In the genomic region with DNA sequence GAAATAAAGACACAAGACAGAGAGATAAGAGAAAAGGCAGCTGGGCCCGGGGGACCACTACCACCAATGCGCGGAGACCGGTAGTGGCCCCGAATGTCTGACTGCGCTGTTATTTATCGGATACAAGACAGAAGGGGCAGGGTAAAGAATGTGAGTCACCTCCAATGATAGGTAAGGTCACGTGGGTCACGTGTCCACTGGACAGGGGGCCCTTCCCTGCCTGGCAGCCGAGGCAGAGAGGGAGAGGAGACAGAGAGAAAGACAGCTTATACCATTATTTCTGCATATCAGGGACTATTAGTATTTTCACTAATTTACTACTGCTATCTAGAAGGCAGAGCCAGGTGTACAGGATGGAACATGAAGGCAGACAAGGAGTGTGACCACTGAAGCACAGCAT, we compare ENCODE assay signal across 8 cellular contexts. TPM values are rescaled to one million over a fixed set of nuclear protein-coding genes. Genes with fewer than 3 reads are reported as not detected.
DNase-seq lines count a peak whose midpoint lies in the region; ATAC-seq and TF ChIP-seq lines count a peak whose summit lies in the region.
"Not testable (repeated sequence)": the region's sequence is repeated elsewhere in the genome, so short reads cannot be mapped to it uniquely, and the experiment has no call there.
"Had no signal": no experiment of that assay in that cellular context is flagged by ENCODE, and none has a peak within 500 bp of the region (broad histone marks: within the 10 kb centered on the region; RNA-seq: fewer than 3 reads in every experiment).

No MANE protein-coding gene starts in this region.

- H3K79me2 ChIP-seq in OCI-LY1 (ENCODE audit: insufficient read depth, low read length), result not testable (repeated sequence)

- not testable (repeated sequence) for H3K9me3 ChIP-seq in OCI-LY1 (ENCODE audit: low read length); gastroesophageal sphincter

- not testable (repeated sequence) for H3K27ac ChIP-seq in OCI-LY1 (ENCODE audit: low read depth, low read length, poor library complexity, severe bottlenecking)
- H3K27ac ChIP-seq in gastroesophageal sphincter, result peak overlapping the region in 3 of 4 donors; percentile 26 to 78 (median 63)

- DNase-seq in activated CD4-positive, alpha-beta T cell treated with anti-CD3 and anti-CD28 coated beads, Interleukin-2, amount 10 ng/mL, durations not matched to agents 24 days and 14 days; stimulated activated effector memory CD8-positive, alpha-beta T cell treated with anti-CD3 and anti-CD28 coated beads, Interleukin-12 subunit alpha, Interleukin-12 subunit beta, amount 100 ng/mL, for 72 hours (ENCODE audit: low spot score in 2 of 2): not testable (repeated sequence)

- H3K9me3 Mint-ChIP-seq in activated CD4-positive, alpha-beta T cell treated with anti-CD3 and anti-CD28 coated beads, Interleukin-2, amount 10 ng/mL, durations not matched to agents 24 days and 14 days; activated T-helper 17 cell treated with anti-CD3 and anti-CD28 coated beads, Interleukin-2, amount 50 U/mL, for 72 hours; brain; nephron; stimulated activated effector memory CD8-positive, alpha-beta T cell treated with anti-CD3 and anti-CD28 coated beads, Interleukin-12 subunit alpha, Interleukin-12 subunit beta, amount 100 ng/mL, for 72 hours: not testable (repeated sequence)

- H2AFZ ChIP-seq in OCI-LY1 (ENCODE audit: low read length), result not testable (repeated sequence)

- not testable (repeated sequence) for ATAC-seq in activated T-helper 17 cell treated with anti-CD3 and anti-CD28 coated beads, Interleukin-2, amount 50 U/mL, for 72 hours (replicated peaks); gastroesophageal sphincter; stimulated activated effector memory CD8-positive, alpha-beta T cell treated with anti-CD3 and anti-CD28 coated beads, Interleukin-12 subunit alpha, Interleukin-12 subunit beta, amount 100 ng/mL, for 72 hours

- H4K20me1 ChIP-seq in OCI-LY1 (ENCODE audit: insufficient read depth, low read length), result not testable (repeated sequence)

- H3K4me1 Mint-ChIP-seq in activated CD4-positive, alpha-beta T cell treated with anti-CD3 and anti-CD28 coated beads, Interleukin-2, amount 10 ng/mL, durations not matched to agents 24 days and 14 days, result peaks cover 24% of the 10 kb centered on the region
- peaks cover 18% of the 10 kb centered on the region for H3K4me1 Mint-ChIP-seq in activated T-helper 17 cell treated with anti-CD3 and anti-CD28 coated beads, Interleukin-2, amount 50 U/mL, for 72 hours
- H3K4me1 Mint-ChIP-seq in brain (peaks cover 41% of the 10 kb centered on the region), nephron (peaks cover 36% of the 10 kb centered on the region)
- peaks cover 27% of the 10 kb centered on the region for H3K4me1 Mint-ChIP-seq in stimulated activated effector memory CD8-positive, alpha-beta T cell treated with anti-CD3 and anti-CD28 coated beads, Interleukin-12 subunit alpha, Interleukin-12 subunit beta, amount 100 ng/mL, for 72 hours

- not testable (repeated sequence) for H3F3A ChIP-seq in OCI-LY1 (ENCODE audit: insufficient read depth, low read length)

- H3K4me3 ChIP-seq in OCI-LY1 (ENCODE audit: low read depth, low read length, poor library complexity, severe bottlenecking), result not testable (repeated sequence)
- H3K4me3 ChIP-seq in gastroesophageal sphincter, result peak overlapping the region in 1 of 2 donors; percentile 20

- not testable (repeated sequence) for TF ChIP-seq POLR2A in gastroesophageal sphincter (IDR thresholded peaks at IDR 0.05)

- H3K9ac ChIP-seq in OCI-LY1 (ENCODE audit: low read length), result not testable (repeated sequence)

- H3K4me2 ChIP-seq in OCI-LY1 (ENCODE audit: low read length), result peak overlapping the region; percentile 44

- H3K4me1 ChIP-seq in OCI-LY1 (ENCODE audit: insufficient read depth, low read length, severe bottlenecking) (peaks cover 19% of the 10 kb centered on the region), gastroesophageal sphincter (peaks cover 0 to 41% (median 9%) of the 10 kb centered on the region in 3 donors)

- intact Hi-C loops in activated CD4-positive, alpha-beta T cell treated with anti-CD3 and anti-CD28 coated beads, Interleukin-2, amount 10 ng/mL, durations not matched to agents 24 days and 14 days (cut with micrococcal nuclease), result not testable (repeated sequence)

- not testable (repeated sequence) for H3K27me3 Mint-ChIP-seq in activated CD4-positive, alpha-beta T cell treated with anti-CD3 and anti-CD28 coated beads, Interleukin-2, amount 10 ng/mL, durations not matched to agents 24 days and 14 days; activated T-helper 17 cell treated with anti-CD3 and anti-CD28 coated beads, Interleukin-2, amount 50 U/mL, for 72 hours; brain; nephron (ENCODE audit: low read depth)

- H3K36me3 ChIP-seq in OCI-LY1 (ENCODE audit: insufficient read depth, low read length), result not testable (repeated sequence)
- H3K36me3 ChIP-seq in gastroesophageal sphincter, result peaks cover 0 to 33% of the 10 kb centered on the region in 2 donors

- TF ChIP-seq EP300 in gastroesophageal sphincter (IDR thresholded peaks at IDR 0.05), result not testable (repeated sequence)

- H3K27ac Mint-ChIP-seq in activated CD4-positive, alpha-beta T cell treated with anti-CD3 and anti-CD28 coated beads, Interleukin-2, amount 10 ng/mL, durations not matched to agents 24 days and 14 days; nephron: not testable (repeated sequence)
- peak overlapping the region; percentile 91 for H3K27ac Mint-ChIP-seq in activated T-helper 17 cell treated with anti-CD3 and anti-CD28 coated beads, Interleukin-2, amount 50 U/mL, for 72 hours
- H3K27ac Mint-ChIP-seq in brain, result peak overlapping the region in 4 of 5 experiments; percentile 77 to 91 (median 86)
- peak overlapping the region; percentile 34 for H3K27ac Mint-ChIP-seq in stimulated activated effector memory CD8-positive, alpha-beta T cell treated with anti-CD3 and anti-CD28 coated beads, Interleukin-12 subunit alpha, Interleukin-12 subunit beta, amount 100 ng/mL, for 72 hours

- WGBS in gastroesophageal sphincter (ENCODE audit: low coverage in 1 of 2), 2 donors, result 77 to 96% methylated on average over 5 to 9 of the region's 10 CpGs

- H3K4me3 Mint-ChIP-seq in activated CD4-positive, alpha-beta T cell treated with anti-CD3 and anti-CD28 coated beads, Interleukin-2, amount 10 ng/mL, durations not matched to agents 24 days and 14 days, result peak overlapping the region; percentile 71
- peak overlapping the region; percentile 97 for H3K4me3 Mint-ChIP-seq in activated T-helper 17 cell treated with anti-CD3 and anti-CD28 coated beads, Interleukin-2, amount 50 U/mL, for 72 hours
- H3K4me3 Mint-ChIP-seq in brain (peak overlapping the region; percentile 62 to 83 (median 80)), nephron (peak overlapping the region in 2 of 3 experiments; percentile 44 to 76)
- H3K4me3 Mint-ChIP-seq in stimulated activated effector memory CD8-positive, alpha-beta T cell treated with anti-CD3 and anti-CD28 coated beads, Interleukin-12 subunit alpha, Interleukin-12 subunit beta, amount 100 ng/mL, for 72 hours, result peak overlapping the region; percentile 26

- H3K9me2 ChIP-seq in OCI-LY1 (ENCODE audit: low read depth, low read length), result not testable (repeated sequence)

- H3K36me3 Mint-ChIP-seq in activated CD4-positive, alpha-beta T cell treated with anti-CD3 and anti-CD28 coated beads, Interleukin-2, amount 10 ng/mL, durations not matched to agents 24 days and 14 days (ENCODE audit: low read depth), result peaks cover 28% of the 10 kb centered on the region
- peaks cover 78% of the 10 kb centered on the region for H3K36me3 Mint-ChIP-seq in activated T-helper 17 cell treated with anti-CD3 and anti-CD28 coated beads, Interleukin-2, amount 50 U/mL, for 72 hours (ENCODE audit: low read depth)
- H3K36me3 Mint-ChIP-seq in brain (peaks cover 16% of the 10 kb centered on the region), nephron (ENCODE audit: low read depth) (peaks cover 24% of the 10 kb centered on the region)
- peaks cover 56% of the 10 kb centered on the region for H3K36me3 Mint-ChIP-seq in stimulated activated effector memory CD8-positive, alpha-beta T cell treated with anti-CD3 and anti-CD28 coated beads, Interleukin-12 subunit alpha, Interleukin-12 subunit beta, amount 100 ng/mL, for 72 hours

- H3K27me3 ChIP-seq in OCI-LY1 (ENCODE audit: insufficient read depth, low read length); gastroesophageal sphincter: not testable (repeated sequence)

- TF ChIP-seq CTCF in OCI-LY1 (IDR thresholded peaks at IDR 0.05; ENCODE audit: low read length); brain (conservative IDR thresholded peaks at IDR 0.05); gastroesophageal sphincter (IDR thresholded peaks at IDR 0.05); nephron (IDR thresholded peaks at IDR 0.05; ENCODE audit: unreplicated experiment in 3 of 3): not testable (repeated sequence)

RNA-seq across cellular contexts. Expression of gene KCTD5, which starts 12.7 kb away (rescaled TPM):
- total RNA-seq in activated CD4-positive, alpha-beta T cell treated with anti-CD3 and anti-CD28 coated beads, Interleukin-2, amount 10 ng/mL, durations not matched to agents 24 days and 14 days, result 54.4 and 57.0 TPM in 2 replicates
- 10 to 100 TPM; 42.2 to 79.1 TPM for total RNA-seq in activated T-helper 17 cell treated with anti-CD3 and anti-CD28 coated beads, Interleukin-2, amount 50 U/mL, for 72 hours
- 34.9 TPM for polyA plus RNA-seq in brain (ENCODE audit: insufficient read depth, low read depth, low replicate concordance)
- total RNA-seq in gastroesophageal sphincter, result 10 to 100 TPM; 15.1 to 31.1 (median 19.5) TPM

RNA-seq across cellular contexts. Expression of gene PRSS27, which starts 50.4 kb away (rescaled TPM):
- total RNA-seq in activated CD4-positive, alpha-beta T cell treated with anti-CD3 and anti-CD28 coated beads, Interleukin-2, amount 10 ng/mL, durations not matched to agents 24 days and 14 days, result 1.8 and 2.0 TPM in 2 replicates
- total RNA-seq in activated T-helper 17 cell treated with anti-CD3 and anti-CD28 coated beads, Interleukin-2, amount 50 U/mL, for 72 hours, result 1 to 10 TPM; 2.2 to 2.9 TPM
- 5.2 TPM for polyA plus RNA-seq in brain (ENCODE audit: insufficient read depth, low read depth, low replicate concordance)
- total RNA-seq in gastroesophageal sphincter, result 10 to 100 TPM in 1 of 4 donors, 1 to 10 TPM in 2, under 1 TPM in 1; 0.67 to 10.3 (median 2.4) TPM
- total RNA-seq: Daoy had no signal

Comparison
In these comparisons a context has a peak if more than half of its experiments do, and no peak if none do; other contexts are left out.
1. H3K4me3 Mint-ChIP-seq: peak in every context shown above with its lines; median percentile 97 in activated T-helper 17 cell treated with anti-CD3 and anti-CD28 coated beads, Interleukin-2, amount 50 U/mL, for 72 hours; 80 in brain; 71 in activated CD4-positive, alpha-beta T cell treated with anti-CD3 and anti-CD28 coated beads, Interleukin-2, amount 10 ng/mL, durations not matched to agents 24 days and 14 days; 60 in nephron; 26 in stimulated activated effector memory CD8-positive, alpha-beta T cell treated with anti-CD3 and anti-CD28 coated beads, Interleukin-12 subunit alpha, Interleukin-12 subunit beta, amount 100 ng/mL, for 72 hours.